Comparison of ENCODE assay signal across 7 cellular contexts in the genomic region with DNA sequence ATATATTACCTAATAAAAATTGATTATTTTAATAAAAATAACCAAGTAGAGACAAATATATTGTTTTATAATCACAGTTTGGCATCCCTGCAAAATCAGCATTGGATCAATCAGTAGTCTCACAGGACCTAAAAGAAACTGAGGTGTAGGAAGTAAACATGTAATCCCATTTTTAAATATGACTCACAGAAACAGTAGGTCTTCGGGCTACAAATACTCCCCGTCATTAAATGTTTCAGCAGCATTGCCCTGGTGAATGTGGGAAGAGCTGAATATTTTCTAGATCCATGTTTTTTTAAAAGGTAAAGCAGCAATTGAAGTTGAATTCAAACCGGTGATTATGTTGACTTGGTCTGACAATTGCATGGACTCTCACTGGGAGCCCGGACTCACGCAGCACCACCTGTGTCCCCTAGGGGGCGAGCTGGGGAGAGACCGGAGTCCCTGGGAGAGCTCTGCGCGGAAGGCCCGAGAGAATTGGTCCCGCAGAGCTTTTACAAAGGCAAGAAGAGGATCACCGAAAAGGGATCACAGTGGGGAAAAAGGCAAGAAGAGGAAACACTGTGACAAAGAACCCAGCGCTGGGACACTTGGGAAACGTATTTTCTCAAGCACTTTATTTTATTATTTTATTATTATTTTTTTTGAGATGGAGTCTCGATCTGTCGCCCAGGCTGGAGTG. TPM values are rescaled to one million over a fixed set of nuclear protein-coding genes. Genes with fewer than 3 reads are reported as not detected.
DNase-seq lines count a peak whose midpoint lies in the region; ATAC-seq and TF ChIP-seq lines count a peak whose summit lies in the region.

No MANE protein-coding gene starts in this region.

- DNase-seq in GM13977 (ENCODE audit: low spot score) (peak; percentile 64), NCI-H82 treated with DMSO at 0.1 percent for 48 hours (lab: John Stamatoyannopoulos, UW; ENCODE audit: unreplicated experiment) (peak; percentile 46), mesenteric fat pad (ENCODE audit: low spot score) (peak; percentile 93)
- DNase-seq in activated CD8-positive, alpha-beta memory T cell treated with anti-CD3 and anti-CD28 coated beads for 24 hours: peak; percentile 97
- peak; percentile 83 for DNase-seq in effector CD8-positive, alpha-beta T cell (lab: John Stamatoyannopoulos, UW)
- DNase-seq in stimulated activated CD8-positive, alpha-beta memory T cell treated with anti-CD3 and anti-CD28 coated beads, Interleukin-4, amount 100 ng/mL, for 24 hours (ENCODE audit: low read depth): peak; percentile 82

- peak; percentile 31 for ATAC-seq in HG02938 (IDR thresholded peaks at IDR 0.05; ENCODE audit: unreplicated experiment)

- peak; percentile 90 for TF ChIP-seq CTCF in GM13977 (IDR thresholded peaks at IDR 0.05; ENCODE audit: extremely low read depth, insufficient read depth, missing control alignments)

- in situ Hi-C loops in GM13977 (cut with MboI; ENCODE audit: low pct_unique_long_range_greater_than_20kb, low sequenced_read_pairs, unreplicated experiment): loop anchor here (25.0 kb wide), 1 partner anchor 400 kb away; no protein-coding TSS in a partner anchor

RNA-seq across cellular contexts. Expression of a gene that starts 17.2 kb away (rescaled TPM):
- total RNA-seq in mesenteric fat pad: 54.7 TPM

Comparison
In these comparisons a context has a peak if more than half of its experiments do, and no peak if none do; other contexts are left out.
1. Peak in every context shown above with its lines: DNase-seq and ATAC-seq.
2. DNase-seq: peak in every context shown above with its lines; median percentile 97 in activated CD8-positive, alpha-beta memory T cell treated with anti-CD3 and anti-CD28 coated beads for 24 hours; 93 in mesenteric fat pad; 83 in effector CD8-positive, alpha-beta T cell; 82 in stimulated activated CD8-positive, alpha-beta memory T cell treated with anti-CD3 and anti-CD28 coated beads, Interleukin-4, amount 100 ng/mL, for 24 hours; 64 in GM13977; 46 in NCI-H82 treated with DMSO at 0.1 percent for 48 hours.